9 cellular contexts compared by ENCODE assay signal in the genomic region with DNA sequence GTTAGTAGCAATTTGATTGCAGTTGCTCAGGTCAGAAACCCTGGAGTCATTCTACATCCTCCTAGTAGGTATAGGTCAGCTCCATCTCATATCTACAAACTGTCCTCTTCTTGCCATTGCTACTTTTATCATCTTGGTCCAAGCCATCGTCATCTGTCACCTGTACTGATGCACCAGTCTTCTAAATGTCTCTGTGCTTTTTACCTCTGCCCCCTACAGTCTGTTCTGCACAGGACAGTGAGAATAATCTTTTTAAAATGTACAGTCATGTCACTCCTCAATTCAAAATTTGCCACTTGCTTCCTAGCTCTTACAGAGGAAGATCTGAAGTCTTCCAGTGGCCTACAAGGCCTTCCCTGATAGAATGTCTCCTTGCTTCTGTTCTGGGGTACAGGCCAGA. TPM values are rescaled to one million over a fixed set of nuclear protein-coding genes. Genes with fewer than 3 reads are reported as not detected.
DNase-seq lines count a peak whose midpoint lies in the region; ATAC-seq and TF ChIP-seq lines count a peak whose summit lies in the region.
"Had no signal": no experiment of that assay in that cellular context is flagged by ENCODE, and none has a peak within 500 bp of the region (broad histone marks: within the 10 kb centered on the region; RNA-seq: fewer than 3 reads in every experiment).

No MANE protein-coding gene starts in this region.

- ATAC-seq in HG02642 (IDR thresholded peaks at IDR 0.05; ENCODE audit: poor library complexity, unreplicated experiment), result peak; percentile 69
- ATAC-seq in RWPE2 (ENCODE audit: low read depth), result peak; percentile 10; the same call in 1 of the 3 replicates

- DNase-seq in NCI-H82 (lab: John Stamatoyannopoulos, UW) (peak; percentile 42), NCI-H82 treated with DMSO at 0.1 percent for 48 hours (lab: John Stamatoyannopoulos, UW; ENCODE audit: unreplicated experiment) (no peak), RWPE2 (ENCODE audit: low spot score) (no peak), neural crest cell (ENCODE audit: low read depth, low spot score) (no peak), SIG-M5 (lab: John Stamatoyannopoulos, UW) (no peak), C1 segment of cervical spinal cord (lab: John Stamatoyannopoulos, UW) (no peak), NCI-H1930 (lab: John Stamatoyannopoulos, UW) (no peak)
- DNase-seq: midbrain had no signal

- H3K9me3 ChIP-seq in RWPE2 (ENCODE audit: severe bottlenecking), result no peaks in the 10 kb centered on the region

- H3K27me3 ChIP-seq in RWPE2 (ENCODE audit: insufficient read depth, poor library complexity, severe bottlenecking), result no peaks in the 10 kb centered on the region

- no peak overlapping the region for H3K27ac Mint-ChIP-seq in neural crest cell (ENCODE audit: unreplicated experiment)

- peak; percentile 37 for TF ChIP-seq CTCF in RWPE2 (IDR thresholded peaks at IDR 0.05; ENCODE audit: poor library complexity, severe bottlenecking)
- peak; percentile 46 for TF ChIP-seq CTCF in neural crest cell (conservative IDR thresholded peaks at IDR 0.05)

- H3K36me3 Mint-ChIP-seq in neural crest cell (ENCODE audit: low read depth), result peaks cover 22% of the 10 kb centered on the region

- H3K4me1 ChIP-seq in RWPE2 (ENCODE audit: insufficient read depth, poor library complexity, severe bottlenecking), result no peaks in the 10 kb centered on the region

- H3K27me3 Mint-ChIP-seq in neural crest cell (ENCODE audit: low read depth), result no peaks in the 10 kb centered on the region

- no peak overlapping the region for H3K4me3 Mint-ChIP-seq in neural crest cell

- H3K4me1 Mint-ChIP-seq in neural crest cell, result no peaks in the 10 kb centered on the region

- H3K36me3 ChIP-seq in RWPE2 (ENCODE audit: low read depth), result peaks cover 33% of the 10 kb centered on the region

- no peak overlapping the region for H3K4me3 ChIP-seq in RWPE2 (ENCODE audit: severe bottlenecking)

- no peaks in the 10 kb centered on the region for H3K9me3 Mint-ChIP-seq in neural crest cell

- no peak overlapping the region for H3K27ac ChIP-seq in RWPE2 (ENCODE audit: poor library complexity, severe bottlenecking)

RNA-seq across cellular contexts. Expression of a gene that starts 6.8 kb away (rescaled TPM):
- 72.7 and 77.3 TPM in 2 replicates for total RNA-seq in neural crest cell

RNA-seq across cellular contexts. Expression of a gene that starts 52.9 kb away (rescaled TPM):
- total RNA-seq in neural crest cell, result 111 and 112 TPM in 2 replicates
